Comparison of ENCODE assay signal across 1 cellular context in genomic region chr2:105763076-105763475, GRCh38.
TF ChIP-seq lines count a peak whose summit lies in the region.

No MANE protein-coding gene starts in this region.

TF ChIP-seq in GM23338, 12 proteins besides CTCF, POLR2A, EP300 and RAD21 (continued from another document):
- no peak for TF ChIP-seq REST (IDR thresholded peaks at IDR 0.05; ENCODE audit: unreplicated experiment)
- TF ChIP-seq ZNF114 (CRISPR knock-in tag; IDR thresholded peaks at IDR 0.05) = no peak
- TF ChIP-seq ZNF462 (CRISPR knock-in tag; IDR thresholded peaks at IDR 0.05) = no peak
TF ChIP-seq in GM23338: peak in this region for 0.
